1 cellular context compared by ENCODE assay signal in the genomic region with DNA sequence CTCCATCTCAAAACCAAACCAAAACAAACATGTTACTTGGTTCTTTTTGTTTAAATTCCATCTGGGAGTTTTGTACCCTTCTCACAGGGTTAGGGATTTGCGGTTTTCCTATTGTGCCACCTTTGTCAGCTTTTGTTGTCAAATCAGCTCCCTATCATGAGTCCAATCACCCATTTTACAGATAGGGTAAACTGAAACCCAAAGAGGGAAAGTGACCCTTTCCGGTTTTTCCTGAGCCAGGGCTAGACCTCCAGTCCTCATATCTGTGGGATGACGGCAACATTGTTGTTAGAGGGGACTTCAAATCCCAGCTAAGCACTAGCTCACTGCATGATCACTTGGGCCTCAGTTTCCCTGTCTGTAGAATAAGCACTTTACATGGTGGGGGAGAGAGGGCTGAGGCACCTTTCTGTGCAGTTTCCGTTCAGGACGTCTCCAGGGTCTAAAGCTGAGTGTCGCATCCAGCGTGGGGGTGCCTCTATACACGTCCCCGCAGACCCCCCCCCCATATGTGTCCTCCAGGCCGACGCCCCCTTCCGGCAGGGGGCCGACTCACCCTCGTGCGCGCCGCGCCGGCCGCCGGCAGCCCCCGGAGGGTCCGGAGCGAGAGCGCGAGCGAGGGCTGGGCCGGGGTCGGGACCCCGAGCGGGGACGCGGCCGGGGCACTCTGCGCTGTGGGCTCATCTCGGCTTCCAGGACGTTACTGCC.
TF ChIP-seq lines count a peak whose summit lies in the region.

No MANE protein-coding gene starts in this region.

TF ChIP-seq in GM12878, 131 proteins besides CTCF, POLR2A, EP300 and RAD21:
- TF ChIP-seq POLR2AphosphoS5 (IDR thresholded peaks at IDR 0.05; ENCODE audit: low read length), result no peak
- TF ChIP-seq NR2F1 (conservative IDR thresholded peaks at IDR 0.05), result 0 out of 2 replicates have a peak, but pooled peaks have one; percentile 12
